Comparison of ENCODE assay signal across 10 cellular contexts in genomic region chr5:112491257-112491656, GRCh38.
A peak's percentile ranks its signal among the peaks of the same experiment; 100 is the strongest.
DNase-seq lines count a peak whose midpoint lies in the region; TF ChIP-seq lines count a peak whose summit lies in the region.
"Had no signal": no experiment of that assay in that cellular context is flagged by ENCODE, and none has a peak within 500 bp of the region (broad histone marks: within the 10 kb centered on the region; RNA-seq: fewer than 3 reads in every experiment).

No MANE protein-coding gene starts in this region.

- H3K14ac ChIP-seq in H9 (ENCODE audit: insufficient read depth, low read length) = no peak overlapping the region

- H3K18ac ChIP-seq in H9 (ENCODE audit: insufficient read length, low read depth, low read length) = no peak overlapping the region

- H3K4me2 ChIP-seq in H9 (ENCODE audit: insufficient read depth, insufficient read length, low read length) (no peak overlapping the region), SU-DHL-6 (ENCODE audit: low read depth, low read length, poor library complexity, severe bottlenecking) (no peak overlapping the region)

- no peak overlapping the region for H3K23ac ChIP-seq in H9 (ENCODE audit: insufficient read length, low read depth, low read length)

- no peak overlapping the region for H4K8ac ChIP-seq in H9 (replicated peaks; ENCODE audit: insufficient read length, low read depth, low read length)

- no peak overlapping the region for H2BK120ac ChIP-seq in H9 (ENCODE audit: low read depth, low read length, poor library complexity, severe bottlenecking)

- no peak overlapping the region for H2BK20ac ChIP-seq in H9 (ENCODE audit: low read depth, low read length, poor library complexity, severe bottlenecking)

- H4K5ac ChIP-seq in H9 (ENCODE audit: insufficient read length, low read depth, low read length) = no peak overlapping the region

- H4K91ac ChIP-seq in H9 (ENCODE audit: insufficient read length, low read depth, low read length) = no peak overlapping the region

- peak; percentile 75 for TF ChIP-seq CTCF in C4-2B (conservative IDR thresholded peaks at IDR 0.05)
- TF ChIP-seq CTCF in H9 (conservative IDR thresholded peaks at IDR 0.05) = peak; percentile 71
- TF ChIP-seq CTCF in SU-DHL-6 (IDR thresholded peaks at IDR 0.05; ENCODE audit: insufficient read depth, low read length, poor library complexity, severe bottlenecking) = peak; percentile 55

- H3K79me2 ChIP-seq in H9 (ENCODE audit: insufficient read depth, low read length) (no peaks in the 10 kb centered on the region), SU-DHL-6 (ENCODE audit: insufficient read depth, low read length) (no peaks in the 10 kb centered on the region)

- H3K9ac ChIP-seq in H9 (ENCODE audit: extremely low read depth, insufficient read length, low read length) = no peak overlapping the region
- no peak overlapping the region for H3K9ac ChIP-seq in SU-DHL-6 (ENCODE audit: low read length)

- H4K20me1 ChIP-seq in H9 (ENCODE audit: control insufficient read depth, insufficient read depth, insufficient read length) = no peaks in the 10 kb centered on the region
- no peaks in the 10 kb centered on the region for H4K20me1 ChIP-seq in SU-DHL-6 (ENCODE audit: low read depth, low read length)

- no peaks in the 10 kb centered on the region for H3K9me2 ChIP-seq in SU-DHL-6 (replicated peaks; ENCODE audit: insufficient read depth, low read length)

- no peaks in the 10 kb centered on the region for H3K27me3 Mint-ChIP-seq in H9 (ENCODE audit: low read depth)

- H2AFZ ChIP-seq in H9 (ENCODE audit: low read length) (no peak overlapping the region), SU-DHL-6 (ENCODE audit: low read depth, low read length, severe bottlenecking) (no peak overlapping the region)

- H2BK15ac ChIP-seq in H9 (ENCODE audit: low read depth, low read length) = no peak overlapping the region

- DNase-seq in H9 (no peak), iris pigment epithelial cell (ENCODE audit: low read depth) (peak; percentile 5), NCI-H2081 treated with DMSO at 0.1 percent for 48 hours (lab: John Stamatoyannopoulos, UW) (no peak), NCI-H1930 (lab: John Stamatoyannopoulos, UW) (no peak)
- no peak for DNase-seq in activated CD4-positive, alpha-beta T cell treated with anti-CD3 and anti-CD28 coated beads, Interleukin-2, amount 50 U/mL, for 4 hours
- DNase-seq in effector CD8-positive, alpha-beta T cell (lab: John Stamatoyannopoulos, UW) = no peak
- DNase-seq: NCI-H510A treated with DMSO at 0.1 percent for 48 hours; stimulated activated CD4-positive, alpha-beta T cell treated with anti-CD3 and anti-CD28 coated beads, Interleukin-4, amount 100 ng/mL, for 4 hours had no signal

- H3K27ac ChIP-seq in C4-2B (no peak overlapping the region), H9 (ENCODE audit: insufficient read length, low read depth, low read length) (no peak overlapping the region), SU-DHL-6 (ENCODE audit: low read depth, low read length) (no peak overlapping the region)

- no peaks in the 10 kb centered on the region for H3K4me1 ChIP-seq in H9 (ENCODE audit: insufficient read depth, low read length)

- no peak overlapping the region for H2BK12ac ChIP-seq in H9 (ENCODE audit: insufficient read length, low read depth, low read length)

- no peaks in the 10 kb centered on the region for H3K79me1 ChIP-seq in H9 (ENCODE audit: insufficient read depth, low read depth, low read length, poor library complexity, severe bottlenecking)

- no peaks in the 10 kb centered on the region for H3K36me3 Mint-ChIP-seq in H9 (ENCODE audit: insufficient read depth in 1 of 3, low read depth in 3 of 3)

- WGBS in H9 (ENCODE audit: extremely low coverage, insufficient read length, low lambda C conversion rate) = no CpG with 5 or more reads among the region's 5 CpGs

- H3T11ph ChIP-seq in H9 (ENCODE audit: low read length) = no peak overlapping the region

- no peak overlapping the region for H3K4me3 Mint-ChIP-seq in H9

- no peaks in the 10 kb centered on the region for H3K23me2 ChIP-seq in H9 (ENCODE audit: insufficient read length, low read depth, low read length, poor library complexity, severe bottlenecking)

- H3F3A ChIP-seq in SU-DHL-6 (ENCODE audit: insufficient read depth) = no peaks in the 10 kb centered on the region

- H3K27me3 ChIP-seq in H9 (ENCODE audit: insufficient read depth, low read length) (no peaks in the 10 kb centered on the region), SU-DHL-6 (ENCODE audit: low read length) (no peaks in the 10 kb centered on the region)

- H3K36me3 ChIP-seq in SU-DHL-6 (ENCODE audit: low read length) = no peaks in the 10 kb centered on the region

- no peaks in the 10 kb centered on the region for H3K9me3 Mint-ChIP-seq in H9

- H2AK5ac ChIP-seq in H9 (ENCODE audit: insufficient read length, low read length) = no peak overlapping the region

- no peak overlapping the region; a peak in 1 of 7 replicates for H3K27ac Mint-ChIP-seq in H9

- no peaks in the 10 kb centered on the region for H3K9me3 ChIP-seq in H9 (ENCODE audit: control insufficient read depth, low read depth, low read length)
- H3K9me3 ChIP-seq in SU-DHL-6 (ENCODE audit: insufficient read depth, low read length) = no peaks in the 10 kb centered on the region

- no peak overlapping the region for H3K56ac ChIP-seq in H9 (ENCODE audit: insufficient read length, low read depth, low read length)

- H3K4me3 ChIP-seq in SU-DHL-6 (ENCODE audit: insufficient read depth, low read length, poor library complexity, severe bottlenecking) = no peak overlapping the region

- no peaks in the 10 kb centered on the region; a peak in 1 of 4 replicates for H3K4me1 Mint-ChIP-seq in H9

- H3K4ac ChIP-seq in H9 (ENCODE audit: low read depth, low read length) = no peak overlapping the region

- H2BK5ac ChIP-seq in H9 (ENCODE audit: insufficient read length, low read length) = no peak overlapping the region
